Comparison of ENCODE assay signal across 8 cellular contexts in genomic region chr4:106238819-106239420, GRCh38.
DNase-seq lines count a peak whose midpoint lies in the region; ATAC-seq and TF ChIP-seq lines count a peak whose summit lies in the region.

No MANE protein-coding gene starts in this region.

- H3K27ac Mint-ChIP-seq in nephron progenitor cell: no peak overlapping the region
- H3K27ac Mint-ChIP-seq in activated CD4-positive, alpha-beta T cell treated with anti-CD3 and anti-CD28 coated beads for 36 hours: no peak overlapping the region

- no peak overlapping the region for H3K4me3 ChIP-seq in coronary artery

- DNase-seq in D341Med (ENCODE audit: low spot score) (peak; percentile 60), NCI-H748 treated with DMSO at 0.1 percent for 48 hours (lab: John Stamatoyannopoulos, UW) (peak; percentile 6), coronary artery (ENCODE audit: low spot score) (no peak), nephron progenitor cell (peak; percentile 24), SHP77 (lab: John Stamatoyannopoulos, UW) (no peak)
- no peak for DNase-seq in activated CD4-positive, alpha-beta T cell treated with anti-CD3 and anti-CD28 coated beads for 36 hours

- H3K27me3 Mint-ChIP-seq in nephron progenitor cell (ENCODE audit: low read depth, poor library complexity): no peaks in the 10 kb centered on the region
- H3K27me3 Mint-ChIP-seq in activated CD4-positive, alpha-beta T cell treated with anti-CD3 and anti-CD28 coated beads for 36 hours: no peaks in the 10 kb centered on the region

- CTCF ChIA-PET in activated CD4-positive, alpha-beta T cell treated with anti-CD3 and anti-CD28 coated beads for 36 hours (lab: Charles Lee): interaction anchor here (0.6 to 1.7 kb wide), 7 partner anchors 9 to 439 kb away, joined by 3 to 5 read pairs (median 4); no protein-coding TSS in a partner anchor

- TF ChIP-seq CTCF in coronary artery (IDR thresholded peaks at IDR 0.05) (peak; percentile 36), nephron progenitor cell (IDR thresholded peaks at IDR 0.05) (peak; percentile 73)

- H3K4me1 Mint-ChIP-seq in nephron progenitor cell: peaks cover 5% of the 10 kb centered on the region
- no peaks in the 10 kb centered on the region for H3K4me1 Mint-ChIP-seq in activated CD4-positive, alpha-beta T cell treated with anti-CD3 and anti-CD28 coated beads for 36 hours

- H3K27ac ChIP-seq in coronary artery: no peak overlapping the region

- peak; percentile 98 for ATAC-seq in GM18867 (IDR thresholded peaks at IDR 0.05; ENCODE audit: unreplicated experiment)
- ATAC-seq in HG02943 (IDR thresholded peaks at IDR 0.05; ENCODE audit: low read depth, unreplicated experiment): peak; percentile 91
- ATAC-seq in activated CD4-positive, alpha-beta T cell treated with anti-CD3 and anti-CD28 coated beads for 36 hours: no peak

- POLR2A ChIA-PET in activated CD4-positive, alpha-beta T cell treated with anti-CD3 and anti-CD28 coated beads for 36 hours (lab: Charles Lee): no interaction called here

- no peaks in the 10 kb centered on the region for H3K9me3 Mint-ChIP-seq in nephron progenitor cell
- no peaks in the 10 kb centered on the region for H3K9me3 Mint-ChIP-seq in activated CD4-positive, alpha-beta T cell treated with anti-CD3 and anti-CD28 coated beads for 36 hours (ENCODE audit: low read depth)

- peaks cover 27% of the 10 kb centered on the region for H3K36me3 Mint-ChIP-seq in nephron progenitor cell (ENCODE audit: low read depth)
- H3K36me3 Mint-ChIP-seq in activated CD4-positive, alpha-beta T cell treated with anti-CD3 and anti-CD28 coated beads for 36 hours (ENCODE audit: low read depth): peaks cover 10% of the 10 kb centered on the region

- intact Hi-C loops in activated CD4-positive, alpha-beta T cell treated with anti-CD3 and anti-CD28 coated beads for 36 hours (cut with DNase I, micrococcal nuclease): no loop called here

- H3K4me3 Mint-ChIP-seq in nephron progenitor cell: no peak overlapping the region
- no peak overlapping the region for H3K4me3 Mint-ChIP-seq in activated CD4-positive, alpha-beta T cell treated with anti-CD3 and anti-CD28 coated beads for 36 hours

Comparison
In these comparisons a context has a peak if more than half of its experiments do, and no peak if none do; other contexts are left out.
1. DNase-seq: peak in D341Med (single experiment), NCI-H748 treated with DMSO at 0.1 percent for 48 hours (single experiment) and nephron progenitor cell (single experiment); none in coronary artery (single experiment), SHP77 (0 of 2) and activated CD4-positive, alpha-beta T cell treated with anti-CD3 and anti-CD28 coated beads for 36 hours (single experiment).